11 cellular contexts compared by ENCODE assay signal in the genomic region with DNA sequence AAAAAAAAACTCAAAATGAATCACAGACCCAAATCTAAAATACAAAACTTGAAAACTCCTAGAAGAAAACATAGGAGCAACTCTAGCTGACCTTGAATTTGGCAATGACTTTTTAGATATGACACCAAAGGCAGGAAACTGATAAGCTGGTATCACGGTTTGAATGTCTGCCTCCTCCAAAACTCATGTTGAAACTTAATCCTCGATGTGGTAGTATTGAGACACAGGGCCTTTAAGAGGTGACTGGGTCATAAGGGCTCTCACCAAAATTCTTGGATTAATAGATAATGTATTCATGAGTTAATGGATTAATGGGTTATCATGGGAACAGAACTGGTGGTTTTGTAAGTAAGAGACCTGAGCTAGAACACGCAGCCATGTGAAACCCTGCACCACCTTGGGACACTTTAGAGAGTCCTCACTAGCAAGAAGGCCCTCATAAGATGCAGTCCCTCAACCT. TPM values are rescaled to one million over a fixed set of nuclear protein-coding genes. Genes with fewer than 3 reads are reported as not detected.
DNase-seq lines count a peak whose midpoint lies in the region; ATAC-seq and TF ChIP-seq lines count a peak whose summit lies in the region.
"Had no signal": no experiment of that assay in that cellular context is flagged by ENCODE, and none has a peak within 500 bp of the region (broad histone marks: within the 10 kb centered on the region; RNA-seq: fewer than 3 reads in every experiment).

No MANE protein-coding gene starts in this region.

- in situ Hi-C loops in KBM-7 (cut with MboI; ENCODE audit: low pct_unique_long_range_greater_than_20kb, low sequenced_read_pairs) = no loop called here

- no peak overlapping the region for H2AFZ ChIP-seq in PC-9

- no peak overlapping the region for H3K4me3 Mint-ChIP-seq in activated naive CD4-positive, alpha-beta T cell treated with anti-CD3 and anti-CD28 coated beads for 36 hours

- intact Hi-C loops in activated naive CD4-positive, alpha-beta T cell treated with anti-CD3 and anti-CD28 coated beads for 36 hours (cut with micrococcal nuclease) = loop anchor here (1.0 to 5.0 kb wide), 2 partner anchors 12 to 37 kb away; no protein-coding TSS in a partner anchor
- intact Hi-C loops in PC-9 (cut with micrococcal nuclease; ENCODE audit: unreplicated experiment) = no loop called here

- no peaks in the 10 kb centered on the region for H3K27me3 ChIP-seq in PC-9 (ENCODE audit: insufficient read depth, low read depth)
- H3K27me3 ChIP-seq: SJSA1 had no signal

- POLR2A ChIA-PET in PC-9 (lab: Charles Lee; ENCODE audit: unreplicated experiment) = no interaction called here

- H3K9me2 ChIP-seq in PC-9 (ENCODE audit: insufficient read depth) = no peaks in the 10 kb centered on the region

- H3K27ac Mint-ChIP-seq in activated naive CD4-positive, alpha-beta T cell treated with anti-CD3 and anti-CD28 coated beads for 36 hours = no peak overlapping the region

- no peak overlapping the region for H3K4me2 ChIP-seq in PC-9

- peaks cover 4% of the 10 kb centered on the region for H3K9me3 Mint-ChIP-seq in activated naive CD4-positive, alpha-beta T cell treated with anti-CD3 and anti-CD28 coated beads for 36 hours

- no peaks in the 10 kb centered on the region for H3F3A ChIP-seq in PC-9 (ENCODE audit: insufficient read depth, low read depth)

- no peaks in the 10 kb centered on the region for H3K36me3 Mint-ChIP-seq in activated naive CD4-positive, alpha-beta T cell treated with anti-CD3 and anti-CD28 coated beads for 36 hours (ENCODE audit: low read depth)

- no peak overlapping the region for H3K4me3 ChIP-seq in PC-9
- H3K4me3 ChIP-seq: SJSA1 had no signal

- no TSS peak for BruUV-seq in PC-9 (replicated peaks; lab: Mats Ljungman, UMichigan)

- H3K9me3 ChIP-seq in PC-9 (ENCODE audit: insufficient read depth, low read depth) = no peaks in the 10 kb centered on the region
- H3K9me3 ChIP-seq: SJSA1 had no signal

- peaks cover 74% of the 10 kb centered on the region for H3K4me1 Mint-ChIP-seq in activated naive CD4-positive, alpha-beta T cell treated with anti-CD3 and anti-CD28 coated beads for 36 hours (ENCODE audit: low read depth)

- CTCF ChIA-PET in activated naive CD4-positive, alpha-beta T cell treated with anti-CD3 and anti-CD28 coated beads for 36 hours (lab: Charles Lee) = interaction anchor here (0.7 to 1.2 kb wide), 2 partner anchors 39 to 172 kb away, joined by 3 to 4 read pairs; no protein-coding TSS in a partner anchor
- CTCF ChIA-PET in PC-9 (lab: Charles Lee) = no interaction called here

- H3K79me2 ChIP-seq in PC-9 (ENCODE audit: low read depth) = peaks cover 50% of the 10 kb centered on the region

- peak; percentile 37 for DNase-seq in KBM-7
- DNase-seq in iris pigment epithelial cell (ENCODE audit: low read depth) = peak; percentile 19
- DNase-seq in activated naive CD4-positive, alpha-beta T cell treated with anti-CD3 and anti-CD28 coated beads for 36 hours = no peak
- DNase-seq in cerebellum (ENCODE audit: low spot score) = no peak
- no peak for DNase-seq in PC-9
- no peak for DNase-seq in NCI-H1930 (lab: John Stamatoyannopoulos, UW)
- DNase-seq: DMS79, small intestine had no signal

- no peaks in the 10 kb centered on the region for H3K4me1 ChIP-seq in PC-9 (replicated peaks; ENCODE audit: insufficient read depth)
- H3K4me1 ChIP-seq: SJSA1 had no signal

- H3K27me3 Mint-ChIP-seq in activated naive CD4-positive, alpha-beta T cell treated with anti-CD3 and anti-CD28 coated beads for 36 hours (ENCODE audit: low read depth) = no peaks in the 10 kb centered on the region

- peak; percentile 71 for ATAC-seq in GM18870 (IDR thresholded peaks at IDR 0.05; ENCODE audit: unreplicated experiment)
- peak; percentile 41 for ATAC-seq in GM21786 (IDR thresholded peaks at IDR 0.05; ENCODE audit: unreplicated experiment)

- H4K20me1 ChIP-seq in PC-9 (ENCODE audit: insufficient read depth) = no peaks in the 10 kb centered on the region

- no peak overlapping the region for H3K27ac ChIP-seq in PC-9
- H3K27ac ChIP-seq: SJSA1 had no signal

- TF ChIP-seq CTCF in PC-9 (conservative IDR thresholded peaks at IDR 0.05) = no peak

- no peaks in the 10 kb centered on the region for H3K36me3 ChIP-seq in PC-9 (ENCODE audit: low read depth)
- H3K36me3 ChIP-seq: SJSA1 had no signal

RNA-seq across cellular contexts. Expression of gene FRYL, which starts 40.5 kb away (rescaled TPM):
- 10 to 100 TPM; 44.8 to 54.2 TPM for total RNA-seq in activated naive CD4-positive, alpha-beta T cell treated with anti-CD3 and anti-CD28 coated beads for 36 hours
- 141 TPM for total RNA-seq in cerebellum
- 43.5 and 53.9 TPM in 2 replicates for total RNA-seq in PC-9 (2021)

Comparison
In these comparisons a context has a peak if more than half of its experiments do, and no peak if none do; other contexts are left out.
1. DNase-seq: peak in KBM-7 (single experiment) and iris pigment epithelial cell (single experiment); none in activated naive CD4-positive, alpha-beta T cell treated with anti-CD3 and anti-CD28 coated beads for 36 hours (single experiment), cerebellum (single experiment), PC-9 (0 of 2) and NCI-H1930 (0 of 2).